25 cellular contexts compared by ENCODE assay signal in genomic region chr16:15581127-15581815, GRCh38.
DNase-seq lines count a peak whose midpoint lies in the region; ATAC-seq and TF ChIP-seq lines count a peak whose summit lies in the region.
"Had no signal": no experiment of that assay in that cellular context is flagged by ENCODE, and none has a peak within 500 bp of the region (broad histone marks: within the 10 kb centered on the region; RNA-seq: fewer than 3 reads in every experiment).

No MANE protein-coding gene starts in this region.

- H3K27me3 ChIP-seq in colonic mucosa (no peaks in the 10 kb centered on the region), parathyroid adenoma (ENCODE audit: control insufficient read depth, insufficient read depth, low read length) (no peaks in the 10 kb centered on the region)
- H3K27me3 ChIP-seq: esophagus squamous epithelium, hepatocyte had no signal

- no peaks in the 10 kb centered on the region for H3K4me1 Mint-ChIP-seq in Calu3 (ENCODE audit: low read depth, unreplicated experiment)

- intact Hi-C loops in Calu3 (cut with micrococcal nuclease; ENCODE audit: unreplicated experiment), result no loop called here
- intact Hi-C loops in colonic mucosa (cut with DNase I), result no loop called here

- H3K9me3 Mint-ChIP-seq in Calu3 (ENCODE audit: low read depth, unreplicated experiment), result no peaks in the 10 kb centered on the region

- no peak overlapping the region for H2AFZ ChIP-seq in parathyroid adenoma
- H2AFZ ChIP-seq: hepatocyte had no signal

- H3K79me2 ChIP-seq in parathyroid adenoma, result no peaks in the 10 kb centered on the region
- H3K79me2 ChIP-seq: hepatocyte had no signal

- H3K9ac ChIP-seq in colonic mucosa (ENCODE audit: low read depth in 2 of 2, low read length in 2 of 2) (no peak overlapping the region), parathyroid adenoma (no peak overlapping the region)
- H3K9ac ChIP-seq: KMS-11 had no signal

- H3K27ac Mint-ChIP-seq in Calu3 (ENCODE audit: unreplicated experiment), result peak overlapping the region; percentile 10
- H3K27ac Mint-ChIP-seq: activated B cell treated with CpG ODN at 0.5 μM for 24 hours; activated naive CD8-positive, alpha-beta T cell; endodermal cell; type B pancreatic cell had no signal

- H3K27ac ChIP-seq in colonic mucosa (peak overlapping the region; percentile 17), parathyroid adenoma (peak overlapping the region; percentile 39)
- H3K27ac ChIP-seq: C4-2B, hepatocyte, KMS-11, psoas muscle had no signal

- TF ChIP-seq POLR2A in NB4 (IDR thresholded peaks at IDR 0.05; ENCODE audit: extremely low read depth, insufficient read length), result no peak

- DNase-seq in Calu3, result no peak
- peak; percentile 29 for DNase-seq in NB4 (ENCODE audit: low read depth)
- DNase-seq in colonic mucosa, result no peak
- no peak for DNase-seq in NCI-H774 (lab: John Stamatoyannopoulos, UW)
- DNase-seq: activated B cell treated with CpG ODN at 0.5 μM for 24 hours; activated CD8-positive, alpha-beta memory T cell treated with anti-CD3 and anti-CD28 coated beads, Interleukin-2, amount 50 U/mL, for 4 hours; cortex of kidney; endodermal cell; esophagus squamous epithelium; H7; NCI-H510A; psoas muscle; SIG-M5; stimulated activated CD4-positive, alpha-beta T cell treated with anti-CD3 and anti-CD28 coated beads, Interleukin-2, amount 100 ng/mL, for 24 hours; SW 1271; T1000 had no signal

- no peak for TF ChIP-seq CTCF in Calu3 (IDR thresholded peaks at IDR 0.05; ENCODE audit: unreplicated experiment)
- TF ChIP-seq CTCF in NB4 (IDR thresholded peaks at IDR 0.05; ENCODE audit: low read depth, low read length), result no peak
- TF ChIP-seq CTCF in colonic mucosa (IDR thresholded peaks at IDR 0.05), result no peak
- no peak for TF ChIP-seq CTCF in parathyroid adenoma (IDR thresholded peaks at IDR 0.05)

- no peaks in the 10 kb centered on the region for H3K27me3 Mint-ChIP-seq in Calu3 (ENCODE audit: unreplicated experiment)
- H3K27me3 Mint-ChIP-seq: activated B cell treated with CpG ODN at 0.5 μM for 24 hours; activated naive CD8-positive, alpha-beta T cell; type B pancreatic cell had no signal

- no peaks in the 10 kb centered on the region for H3K36me3 Mint-ChIP-seq in Calu3 (ENCODE audit: insufficient read depth, unreplicated experiment)

- CTCF ChIA-PET in Calu3 (lab: Charles Lee), result interaction anchor here (0.7 kb wide), 1 partner anchor 534 kb away, joined by 3 read pairs; no protein-coding TSS in a partner anchor

- no TSS peak for BruUV-seq in Calu3 (replicated peaks; lab: Mats Ljungman, UMichigan)

- H3K36me3 ChIP-seq in colonic mucosa, result no peaks in the 10 kb centered on the region
- H3K36me3 ChIP-seq in parathyroid adenoma (ENCODE audit: control insufficient read depth, insufficient read depth, low read length), result no peaks in the 10 kb centered on the region

- no peak overlapping the region for H3K4me3 ChIP-seq in NB4 (ENCODE audit: low read depth, low read length)
- no peak overlapping the region for H3K4me3 ChIP-seq in colonic mucosa
- H3K4me3 ChIP-seq in parathyroid adenoma (ENCODE audit: low read depth, low read length), result no peak overlapping the region
- H3K4me3 ChIP-seq: esophagus squamous epithelium, hepatocyte, psoas muscle, skin epidermis had no signal

- H3K4me1 ChIP-seq in colonic mucosa (peaks cover 3% of the 10 kb centered on the region), parathyroid adenoma (no peaks in the 10 kb centered on the region)

- no peak overlapping the region for H3K4me2 ChIP-seq in parathyroid adenoma (ENCODE audit: low read length)
- H3K4me2 ChIP-seq: hepatocyte, KMS-11 had no signal

- no peak overlapping the region for H3K4me3 Mint-ChIP-seq in Calu3 (ENCODE audit: low read depth, unreplicated experiment)
- H3K4me3 Mint-ChIP-seq: activated B cell treated with CpG ODN at 0.5 μM for 24 hours; activated naive CD8-positive, alpha-beta T cell; endodermal cell; type B pancreatic cell had no signal

- ATAC-seq in HG02981 (IDR thresholded peaks at IDR 0.05; ENCODE audit: unreplicated experiment), result no peak
- no peak for ATAC-seq in HG03378 (IDR thresholded peaks at IDR 0.05; ENCODE audit: unreplicated experiment)
- ATAC-seq: psoas muscle had no signal

- H3K9me3 ChIP-seq in colonic mucosa (no peaks in the 10 kb centered on the region), parathyroid adenoma (ENCODE audit: control insufficient read depth, low read length) (no peaks in the 10 kb centered on the region)
